Comparison of ENCODE assay signal across 11 cellular contexts in genomic region chr10:1045415-1045814, GRCh38. TPM values are rescaled to one million over a fixed set of nuclear protein-coding genes. Genes with fewer than 3 reads are reported as not detected.
A peak's percentile ranks its signal among the peaks of the same experiment; 100 is the strongest.
DNase-seq lines count a peak whose midpoint lies in the region; ATAC-seq and TF ChIP-seq lines count a peak whose summit lies in the region.
"Had no signal": no experiment of that assay in that cellular context is flagged by ENCODE, and none has a peak within 500 bp of the region (broad histone marks: within the 10 kb centered on the region; RNA-seq: fewer than 3 reads in every experiment).

No MANE protein-coding gene starts in this region.

- no peaks in the 10 kb centered on the region for H3K9me3 Mint-ChIP-seq in activated naive CD4-positive, alpha-beta T cell treated with anti-CD3 and anti-CD28 coated beads, Interleukin-2, amount 50 U/mL, for 72 hours
- H3K9me3 Mint-ChIP-seq in mesothelial cell of epicardium: no peaks in the 10 kb centered on the region

- no peaks in the 10 kb centered on the region for H3K27me3 Mint-ChIP-seq in mesothelial cell of epicardium (ENCODE audit: low read depth)

- H3K27me3 ChIP-seq in WERI-Rb-1 (ENCODE audit: insufficient read depth, low read depth, severe bottlenecking) (no peaks in the 10 kb centered on the region), osteoblast (ENCODE audit: insufficient read depth, low read length) (no peaks in the 10 kb centered on the region)
- H3K27me3 ChIP-seq: MG63 had no signal

- H3K4me3 Mint-ChIP-seq in mesothelial cell of epicardium: peak overlapping the region; percentile 36

- H3K36me3 ChIP-seq in WERI-Rb-1 (peaks cover 26% of the 10 kb centered on the region), osteoblast (ENCODE audit: insufficient read depth, low read length) (peaks cover 26% of the 10 kb centered on the region)

- no peak overlapping the region for H2AFZ ChIP-seq in osteoblast (ENCODE audit: low read length)

- peaks cover 32% of the 10 kb centered on the region for H3K4me1 Mint-ChIP-seq in mesothelial cell of epicardium

- peak overlapping the region; percentile 64 to 79 for H3K27ac Mint-ChIP-seq in activated naive CD4-positive, alpha-beta T cell treated with anti-CD3 and anti-CD28 coated beads, Interleukin-2, amount 50 U/mL, for 72 hours
- peak overlapping the region; percentile 54 for H3K27ac Mint-ChIP-seq in mesothelial cell of epicardium

- no peak for ATAC-seq in activated naive CD4-positive, alpha-beta T cell treated with anti-CD3 and anti-CD28 coated beads, Interleukin-2, amount 50 U/mL, for 72 hours
- no peak for ATAC-seq in HG03378 (IDR thresholded peaks at IDR 0.05; ENCODE audit: unreplicated experiment)

- no peak overlapping the region for H3K4me2 ChIP-seq in osteoblast (ENCODE audit: insufficient read depth, low read length)

- peaks cover 10% of the 10 kb centered on the region for H3K4me1 ChIP-seq in osteoblast (ENCODE audit: insufficient read depth, low read length)

- no peak for DNase-seq in activated naive CD4-positive, alpha-beta T cell treated with anti-CD3 and anti-CD28 coated beads, Interleukin-2, amount 50 U/mL, for 72 hours (ENCODE audit: low spot score in 2 of 2)
- no peak for DNase-seq in mesothelial cell of epicardium (ENCODE audit: low spot score in 2 of 2, unreplicated experiment in 2 of 2)
- no peak for DNase-seq in WERI-Rb-1
- no peak for DNase-seq in osteoblast (ENCODE audit: insufficient read length, low spot score, missing footprints)
- DNase-seq in LoVo (ENCODE audit: low spot score): no peak
- DNase-seq: activated CD4-positive, alpha-beta T cell treated with anti-CD3 and anti-CD28 coated beads for 4 hours; MG63; stimulated activated CD4-positive, alpha-beta T cell treated with anti-CD3 and anti-CD28 coated beads, Interleukin-4, amount 100 ng/mL, for 1 hour had no signal

- H4K20me1 ChIP-seq in osteoblast (ENCODE audit: insufficient read depth, low read length): peaks cover 24% of the 10 kb centered on the region

- peak overlapping the region; percentile 48; the same call in 1 of the 2 replicates for H3K4me3 ChIP-seq in GM08714 (ENCODE audit: low read length)
- no peak overlapping the region for H3K4me3 ChIP-seq in WERI-Rb-1 (ENCODE audit: low read depth, low read length)
- H3K4me3 ChIP-seq in osteoblast (ENCODE audit: insufficient read depth, low read length): no peak overlapping the region
- H3K4me3 ChIP-seq: MG63 had no signal

- H3K27ac ChIP-seq in 22Rv1: peak overlapping the region; percentile 38
- no peak overlapping the region for H3K27ac ChIP-seq in WERI-Rb-1
- no peak overlapping the region for H3K27ac ChIP-seq in osteoblast (ENCODE audit: low read depth, low read length)

- no peak for TF ChIP-seq CTCF in 22Rv1 (IDR thresholded peaks at IDR 0.05)
- no peak for TF ChIP-seq CTCF in mesothelial cell of epicardium (IDR thresholded peaks at IDR 0.05; ENCODE audit: unreplicated experiment)
- TF ChIP-seq CTCF in WERI-Rb-1 (IDR thresholded peaks at IDR 0.05; ENCODE audit: low read depth, low read length): no peak
- no peak for TF ChIP-seq CTCF in osteoblast (IDR thresholded peaks at IDR 0.05; ENCODE audit: extremely low read depth, low read depth, low read length)

- peaks cover 49% of the 10 kb centered on the region for H3K79me2 ChIP-seq in osteoblast (ENCODE audit: insufficient read depth, low read length)

- H3K36me3 Mint-ChIP-seq in activated naive CD4-positive, alpha-beta T cell treated with anti-CD3 and anti-CD28 coated beads, Interleukin-2, amount 50 U/mL, for 72 hours: peaks cover 25 to 39% of the 10 kb centered on the region in 2 donors
- peaks cover 12% of the 10 kb centered on the region for H3K36me3 Mint-ChIP-seq in mesothelial cell of epicardium

- H3K9me3 ChIP-seq in WERI-Rb-1 (ENCODE audit: severe bottlenecking) (no peaks in the 10 kb centered on the region), osteoblast (ENCODE audit: low read depth, low read length) (no peaks in the 10 kb centered on the region)
- H3K9me3 ChIP-seq: MG63 had no signal

RNA-seq across cellular contexts. Expression of gene IDI1, which starts 3.5 kb away (rescaled TPM):
- 10 to 100 TPM; 52.6 to 81.1 TPM for total RNA-seq in activated naive CD4-positive, alpha-beta T cell treated with anti-CD3 and anti-CD28 coated beads, Interleukin-2, amount 50 U/mL, for 72 hours
- 41.4 to 47.6 TPM (median 42.9 TPM) in 3 replicates for total RNA-seq in mesothelial cell of epicardium
- total RNA-seq in osteoblast: 104 and 123 TPM in 2 replicates

RNA-seq across cellular contexts. Expression of gene WDR37, which starts 10.8 kb away (rescaled TPM):
- 10 to 100 TPM; 21.2 to 31.5 TPM for total RNA-seq in activated naive CD4-positive, alpha-beta T cell treated with anti-CD3 and anti-CD28 coated beads, Interleukin-2, amount 50 U/mL, for 72 hours
- total RNA-seq in mesothelial cell of epicardium (20.3 to 21.1 TPM (median 20.8 TPM) in 3 replicates), osteoblast (18.8 and 20.6 TPM in 2 replicates)

RNA-seq across cellular contexts. Expression of gene IDI2, which starts 19.8 kb away (rescaled TPM):
- not detected for total RNA-seq in activated naive CD4-positive, alpha-beta T cell treated with anti-CD3 and anti-CD28 coated beads, Interleukin-2, amount 50 U/mL, for 72 hours
- total RNA-seq in mesothelial cell of epicardium: not detected in 3 replicates
- not detected in 2 replicates for total RNA-seq in osteoblast

RNA-seq across cellular contexts. Expression of gene GTPBP4, which starts 57.2 kb away (rescaled TPM):
- 100 to 1,000 TPM in 1 of 2 donors, 10 to 100 TPM in 1; 96.5 to 123 TPM for total RNA-seq in activated naive CD4-positive, alpha-beta T cell treated with anti-CD3 and anti-CD28 coated beads, Interleukin-2, amount 50 U/mL, for 72 hours
- 66.3 to 68.5 TPM (median 67.5 TPM) in 3 replicates for total RNA-seq in mesothelial cell of epicardium
- total RNA-seq in osteoblast: 25.0 and 27.1 TPM in 2 replicates
